Comparison of ENCODE assay signal across 1 cellular context in the genomic region with DNA sequence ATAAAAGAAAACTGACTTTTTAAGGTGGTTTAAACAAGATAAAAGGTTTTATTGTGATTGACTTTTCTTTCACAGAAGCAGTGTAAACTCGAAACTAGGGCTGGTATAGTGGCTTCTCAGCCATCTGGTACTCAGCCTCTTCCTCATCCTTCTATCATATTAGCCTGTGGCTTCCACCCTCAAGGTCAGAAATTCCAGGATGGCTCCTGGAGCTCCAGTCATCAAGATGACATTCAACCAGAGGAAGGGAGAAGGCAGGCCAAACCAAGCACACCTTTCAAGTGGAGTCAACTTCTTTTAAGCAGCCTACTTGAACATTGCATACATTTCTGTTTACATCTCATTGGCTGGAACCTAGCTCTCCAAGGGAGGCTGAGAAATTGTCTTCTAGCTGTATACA.
TF ChIP-seq lines count a peak whose summit lies in the region.

No MANE protein-coding gene starts in this region.

TF ChIP-seq in HCT116, 20 proteins besides CTCF, POLR2A, EP300 and RAD21 (continued from another document):
- TF ChIP-seq, protein P1, sequence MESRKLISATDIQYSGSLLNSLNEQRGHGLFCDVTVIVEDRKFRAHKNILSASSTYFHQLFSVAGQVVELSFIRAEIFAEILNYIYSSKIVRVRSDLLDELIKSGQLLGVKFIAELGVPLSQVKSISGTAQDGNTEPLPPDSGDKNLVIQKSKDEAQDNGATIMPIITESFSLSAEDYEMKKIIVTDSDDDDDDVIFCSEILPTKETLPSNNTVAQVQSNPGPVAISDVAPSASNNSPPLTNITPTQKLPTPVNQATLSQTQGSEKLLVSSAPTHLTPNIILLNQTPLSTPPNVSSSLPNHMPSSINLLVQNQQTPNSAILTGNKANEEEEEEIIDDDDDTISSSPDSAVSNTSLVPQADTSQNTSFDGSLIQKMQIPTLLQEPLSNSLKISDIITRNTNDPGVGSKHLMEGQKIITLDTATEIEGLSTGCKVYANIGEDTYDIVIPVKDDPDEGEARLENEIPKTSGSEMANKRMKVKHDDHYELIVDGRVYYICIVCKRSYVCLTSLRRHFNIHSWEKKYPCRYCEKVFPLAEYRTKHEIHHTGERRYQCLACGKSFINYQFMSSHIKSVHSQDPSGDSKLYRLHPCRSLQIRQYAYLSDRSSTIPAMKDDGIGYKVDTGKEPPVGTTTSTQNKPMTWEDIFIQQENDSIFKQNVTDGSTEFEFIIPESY (IDR thresholded peaks at IDR 0.05; ENCODE audit: extremely low read depth, insufficient replicate concordance, low read length) = no peak
- TF ChIP-seq ZNF274 (IDR thresholded peaks at IDR 0.05; ENCODE audit: low read depth, low read length) = no peak
- no peak for TF ChIP-seq CBX3 (IDR thresholded peaks at IDR 0.05; ENCODE audit: low read depth)
- TF ChIP-seq POLR2AphosphoS5 (IDR thresholded peaks at IDR 0.05; ENCODE audit: low read depth, low read length) = no peak
- no peak for TF ChIP-seq ZFX (IDR thresholded peaks at IDR 0.05)
- TF ChIP-seq, protein P2, sequence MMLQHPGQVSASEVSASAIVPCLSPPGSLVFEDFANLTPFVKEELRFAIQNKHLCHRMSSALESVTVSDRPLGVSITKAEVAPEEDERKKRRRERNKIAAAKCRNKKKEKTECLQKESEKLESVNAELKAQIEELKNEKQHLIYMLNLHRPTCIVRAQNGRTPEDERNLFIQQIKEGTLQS (IDR thresholded peaks at IDR 0.05) = no peak
- no peak for TF ChIP-seq SIN3A (IDR thresholded peaks at IDR 0.05; ENCODE audit: low read depth)
- TF ChIP-seq EZH2phosphoT487 (IDR thresholded peaks at IDR 0.05; ENCODE audit: borderline replicate concordance) = no peak
- TF ChIP-seq, protein P3, sequence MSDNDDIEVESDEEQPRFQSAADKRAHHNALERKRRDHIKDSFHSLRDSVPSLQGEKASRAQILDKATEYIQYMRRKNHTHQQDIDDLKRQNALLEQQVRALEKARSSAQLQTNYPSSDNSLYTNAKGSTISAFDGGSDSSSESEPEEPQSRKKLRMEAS (IDR thresholded peaks at IDR 0.05) = no peak
